Comparison of ENCODE assay signal across 9 cellular contexts in the genomic region with DNA sequence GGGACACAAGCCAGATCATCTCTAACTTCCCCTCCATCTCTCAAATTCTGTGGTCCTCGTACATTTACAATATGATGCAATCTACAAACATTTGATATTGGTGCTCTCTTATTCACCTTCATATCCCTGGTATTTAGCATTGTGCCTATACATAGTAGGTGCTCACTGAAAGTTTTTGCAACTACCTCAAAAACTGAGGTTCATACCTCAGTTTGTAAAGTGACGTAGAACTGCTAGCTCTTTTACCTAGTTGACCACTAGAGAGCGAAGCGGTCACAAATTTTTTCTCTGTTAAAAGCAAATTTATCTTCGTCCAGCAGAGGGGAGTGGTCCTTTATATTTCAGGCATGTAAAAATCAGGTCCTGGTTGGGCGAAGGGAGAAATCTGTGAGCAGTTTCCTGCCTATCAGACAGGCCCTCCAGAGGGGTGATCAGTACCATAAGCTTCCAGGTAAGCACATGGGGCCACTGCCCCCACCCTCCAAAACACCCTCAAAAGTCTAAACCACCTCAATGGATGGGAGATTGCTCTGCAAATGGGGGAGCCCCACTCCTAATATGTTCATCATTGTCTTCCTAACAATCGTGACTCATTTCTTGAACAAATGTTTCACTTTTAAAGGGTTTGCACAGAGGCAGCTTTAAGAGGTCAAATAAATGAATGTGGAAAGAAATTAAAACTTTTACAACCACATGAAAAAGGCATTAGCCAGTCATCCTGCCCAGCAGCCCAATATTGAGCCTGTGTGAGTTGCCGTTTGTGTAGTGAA. TPM values are rescaled to one million over a fixed set of nuclear protein-coding genes. Genes with fewer than 3 reads are reported as not detected.
DNase-seq lines count a peak whose midpoint lies in the region; ATAC-seq and FAIRE-seq lines count a peak whose summit lies in the region.
"Had no signal": no experiment of that assay in that cellular context is flagged by ENCODE, and none has a peak within 500 bp of the region (broad histone marks: within the 10 kb centered on the region; RNA-seq: fewer than 3 reads in every experiment).

No MANE protein-coding gene starts in this region.

- no peak for FAIRE-seq in urothelium cell line (lab: Jason Lieb, UNC)
- FAIRE-seq: keratinocyte had no signal

- no peak for DNase-seq in Right ventricle myocardium inferior (ENCODE audit: missing footprints)
- DNase-seq in cardiac septum (ENCODE audit: low spot score) = no peak
- peak; percentile 79 for DNase-seq in H4 (ENCODE audit: low spot score)
- DNase-seq in MV-4-11 (lab: John Stamatoyannopoulos, UW) = peak; percentile 58
- DNase-seq in SK-N-DZ (ENCODE audit: low spot score) = peak; percentile 77
- peak; percentile 47 for DNase-seq in cerebellum (ENCODE audit: low spot score)
- peak; percentile 81 to 90 for DNase-seq in lung microvascular endothelial cell (ENCODE audit: low read depth in 2 of 2)
- DNase-seq in urothelium cell line (ENCODE audit: low spot score) = peak; percentile 16

- intact Hi-C loops in Right ventricle myocardium inferior (cut with DNase I) = no loop called here
- intact Hi-C loops in cardiac septum (cut with DNase I) = loop anchor here (5.0 kb wide), 1 partner anchor 35 kb away; no protein-coding TSS in a partner anchor

- ATAC-seq in Right ventricle myocardium inferior = peak; percentile 38

RNA-seq across cellular contexts. Expression of a gene that starts 10.6 kb away (rescaled TPM):
- total RNA-seq in Right ventricle myocardium inferior (6.8 TPM), cardiac septum (6.9 TPM), cerebellum (21.2 TPM), lung microvascular endothelial cell (12.3 and 12.4 TPM in 2 replicates)
- total RNA-seq in H4 (2014; rRNA removed; shearing (Covaris generic)) = 26.0 and 31.7 TPM in 2 replicates
- polyA plus RNA-seq in SK-N-DZ (2014; cell fraction: cytosol; rRNA removed) = 5.0 and 8.0 TPM in 2 replicates
- 4.8 and 12.2 TPM in 2 replicates for polyA plus RNA-seq in SK-N-DZ (2014; cell fraction: nucleus; rRNA removed)

RNA-seq across cellular contexts. Expression of a gene that starts 29.4 kb away (rescaled TPM):
- not detected for total RNA-seq in Right ventricle myocardium inferior
- total RNA-seq in cardiac septum = not detected
- not detected in 2 replicates for total RNA-seq in H4 (2014; rRNA removed; shearing (Covaris generic))
- polyA plus RNA-seq in SK-N-DZ (2014; cell fraction: cytosol; rRNA removed) = 0.22 and 0.51 TPM in 2 replicates
- 0.07 and 1.2 TPM in 2 replicates for polyA plus RNA-seq in SK-N-DZ (2014; cell fraction: nucleus; rRNA removed)
- 0.73 TPM for total RNA-seq in cerebellum
- total RNA-seq in lung microvascular endothelial cell = not detected in 2 replicates

Comparison
In these comparisons a context has a peak if more than half of its experiments do, and no peak if none do; other contexts are left out.
1. DNase-seq: peak in H4 (single experiment), MV-4-11 (single experiment), SK-N-DZ (single experiment), cerebellum (single experiment), lung microvascular endothelial cell (2 of 2) and urothelium cell line (single experiment); none in Right ventricle myocardium inferior (single experiment) and cardiac septum (single experiment).